ENCODE assay signal across 9 cellular contexts in genomic region chr11:6472934-6473333, GRCh38. TPM values are rescaled to one million over a fixed set of nuclear protein-coding genes. Genes with fewer than 3 reads are reported as not detected.
DNase-seq lines count a peak whose midpoint lies in the region; ATAC-seq, FAIRE-seq and TF ChIP-seq lines count a peak whose summit lies in the region.
"Had no signal": no experiment of that assay in that cellular context is flagged by ENCODE, and none has a peak within 500 bp of the region (broad histone marks: within the 10 kb centered on the region; RNA-seq: fewer than 3 reads in every experiment).

No MANE protein-coding gene starts in this region.

- H3K9ac ChIP-seq in mammary epithelial cell (ENCODE audit: insufficient read depth, low read length) (no peak overlapping the region), muscle layer of colon (ENCODE audit: low read length) (no peak overlapping the region)

- peak overlapping the region in 2 of 3 experiments; percentile 36 to 80 for H3K4me3 ChIP-seq in mammary epithelial cell (replicated peaks in 1 of 3; ENCODE audit: insufficient read depth in 1 of 3, low read depth in 2 of 3, low read length in 3 of 3)
- peak overlapping the region; percentile 56 to 85 for H3K4me3 ChIP-seq in muscle layer of colon (ENCODE audit: low read depth in 1 of 2, low read length in 2 of 2)

- H3K27ac Mint-ChIP-seq in stimulated activated naive CD8-positive, alpha-beta T cell treated with anti-CD3 and anti-CD28 coated beads, Interleukin-15, Interleukin-2, amounts not matched to agents 100 ng/mL and 50 ng/mL, for 24 hours: no peak overlapping the region

- H3K4me3 Mint-ChIP-seq in stimulated activated naive CD8-positive, alpha-beta T cell treated with anti-CD3 and anti-CD28 coated beads, Interleukin-15, Interleukin-2, amounts not matched to agents 100 ng/mL and 50 ng/mL, for 24 hours: peak overlapping the region; percentile 81

- peaks cover 13% of the 10 kb centered on the region for H3K36me3 Mint-ChIP-seq in stimulated activated naive CD8-positive, alpha-beta T cell treated with anti-CD3 and anti-CD28 coated beads, Interleukin-15, Interleukin-2, amounts not matched to agents 100 ng/mL and 50 ng/mL, for 24 hours (ENCODE audit: low read depth)

- no peak for ATAC-seq in stimulated activated naive CD8-positive, alpha-beta T cell treated with anti-CD3 and anti-CD28 coated beads, Interleukin-15, Interleukin-2, amounts not matched to agents 100 U/mL and 50 U/mL, for 24 hours

- no peak for FAIRE-seq in frontal cortex (lab: Jason Lieb, UNC)
- FAIRE-seq: colon had no signal

- H3K27ac ChIP-seq in mammary epithelial cell (ENCODE audit: insufficient read depth, low read depth, low read length) (no peak overlapping the region), muscle layer of colon (ENCODE audit: low read depth, low read length) (peak overlapping the region; percentile 90)

- dilution Hi-C loops in mammary epithelial cell (cut with HindIII; ENCODE audit: low sequenced_read_pairs): no loop called here

- H3K9me3 Mint-ChIP-seq in stimulated activated naive CD8-positive, alpha-beta T cell treated with anti-CD3 and anti-CD28 coated beads, Interleukin-15, Interleukin-2, amounts not matched to agents 100 ng/mL and 50 ng/mL, for 24 hours: no peaks in the 10 kb centered on the region

- BruUV-seq in mammary epithelial cell (replicated peaks; lab: Mats Ljungman, UMichigan): no TSS peak

- H3K9me3 ChIP-seq in mammary epithelial cell (replicated peaks; ENCODE audit: insufficient read depth, low read length) (no peaks in the 10 kb centered on the region), muscle layer of colon (ENCODE audit: low read length) (no peaks in the 10 kb centered on the region)

- H3K4me1 Mint-ChIP-seq in stimulated activated naive CD8-positive, alpha-beta T cell treated with anti-CD3 and anti-CD28 coated beads, Interleukin-15, Interleukin-2, amounts not matched to agents 100 ng/mL and 50 ng/mL, for 24 hours (ENCODE audit: low read depth): peaks cover 12% of the 10 kb centered on the region

- CTCF ChIA-PET in mammary epithelial cell (lab: Charles Lee; ENCODE audit: low non-redundant PET): no interaction called here

- peaks cover 26% of the 10 kb centered on the region for H3K79me2 ChIP-seq in mammary epithelial cell (ENCODE audit: insufficient read depth, low read length)

- in situ Hi-C loops in mammary epithelial cell (cut with MboI; ENCODE audit: low sequenced_read_pairs in 2 of 2): loop anchor here in 1 of 2 donors (10.0 kb wide), 1 partner anchor 142 kb away; the partner anchor contains the start of genes TAF10 and TPP1

- DNase-seq in stimulated activated naive CD8-positive, alpha-beta T cell treated with anti-CD3 and anti-CD28 coated beads, Interleukin-15, Interleukin-2, amounts not matched to agents 100 U/mL and 50 U/mL, for 24 hours: no peak
- DNase-seq in mammary epithelial cell (no peak), Kasumi-1 (lab: John Stamatoyannopoulos, UW) (no peak), NOMO-1 treated with dmso at 0.1 percent for 144 hours (lab: John Stamatoyannopoulos, UW; ENCODE audit: unreplicated experiment) (no peak), frontal cortex (ENCODE audit: low spot score in 2 of 2) (no peak)
- no peak for DNase-seq in activated effector memory CD4-positive, alpha-beta T cell treated with anti-CD3 and anti-CD28 coated beads, Interleukin-2, amount 50 U/mL, for 16 hours

- TF ChIP-seq CTCF in mammary epithelial cell (conservative IDR thresholded peaks at IDR 0.05 in 1 of 2, IDR thresholded peaks at IDR 0.05 in 1 of 2; ENCODE audit: extremely low read depth in 1 of 2, insufficient read depth in 1 of 2, low read depth in 1 of 2, low read length in 2 of 2): no peak

- intact Hi-C loops in mammary epithelial cell (cut with micrococcal nuclease): loop anchor here (5.0 kb wide), 1 partner anchor 129 kb away; the partner anchor contains the start of genes ILK and RRP8

- H3K36me3 ChIP-seq in mammary epithelial cell (ENCODE audit: insufficient read depth, low read length) (peaks cover 5% of the 10 kb centered on the region), muscle layer of colon (ENCODE audit: insufficient read depth, low read length) (peaks cover 15% of the 10 kb centered on the region)

- H3K27me3 ChIP-seq in mammary epithelial cell (ENCODE audit: insufficient read depth, low read length) (no peaks in the 10 kb centered on the region), muscle layer of colon (ENCODE audit: control insufficient read depth in 1 of 2, insufficient read depth in 2 of 2, low read length in 2 of 2) (no peaks in the 10 kb centered on the region)

- peak overlapping the region; percentile 72 for H3K4me2 ChIP-seq in mammary epithelial cell (ENCODE audit: insufficient read depth, low read depth, low read length)

- H2AFZ ChIP-seq in mammary epithelial cell (ENCODE audit: low read depth, low read length): no peak overlapping the region

- H3K4me1 ChIP-seq in mammary epithelial cell (ENCODE audit: insufficient read depth, low read length) (peaks cover 17% of the 10 kb centered on the region), muscle layer of colon (ENCODE audit: insufficient read depth, low read length) (peaks cover 43% of the 10 kb centered on the region)

- no peaks in the 10 kb centered on the region for H4K20me1 ChIP-seq in mammary epithelial cell (ENCODE audit: insufficient read depth, low read length)

- WGBS in mammary epithelial cell (ENCODE audit: low coverage, missing lambda C conversion rate): 0% methylated on average over 1 of the region's 1 CpG

- H3K27me3 Mint-ChIP-seq in stimulated activated naive CD8-positive, alpha-beta T cell treated with anti-CD3 and anti-CD28 coated beads, Interleukin-15, Interleukin-2, amounts not matched to agents 100 ng/mL and 50 ng/mL, for 24 hours: no peaks in the 10 kb centered on the region

RNA-seq across cellular contexts. Expression of gene TRIM3, which starts 0.8 kb away (rescaled TPM):
- total RNA-seq in mammary epithelial cell (10 to 100 TPM in 1 of 2 donors, 1 to 10 TPM in 1; 9.3 to 20.8 TPM), frontal cortex (40.4 TPM)
- polyA plus RNA-seq in mammary epithelial cell: 10.2 TPM
- 17.7 TPM for polyA minus RNA-seq in mammary epithelial cell

RNA-seq across cellular contexts. Expression of gene ARFIP2, which starts 8.2 kb away (rescaled TPM):
- 10 to 100 TPM; 70.5 to 76.2 TPM for total RNA-seq in mammary epithelial cell
- polyA plus RNA-seq in mammary epithelial cell: 79.1 TPM
- polyA minus RNA-seq in mammary epithelial cell: 22.9 TPM
- total RNA-seq in frontal cortex: 25.3 TPM

RNA-seq across cellular contexts. Expression of gene TIMM10B, which starts 8.4 kb away (rescaled TPM):
- 10 to 100 TPM; 36.0 to 42.7 TPM for total RNA-seq in mammary epithelial cell
- 40.4 TPM for polyA plus RNA-seq in mammary epithelial cell
- polyA minus RNA-seq in mammary epithelial cell: 18.1 TPM
- total RNA-seq in frontal cortex: 21.2 TPM

RNA-seq across cellular contexts. Expression of gene DNHD1, which starts 24.1 kb away (rescaled TPM):
- total RNA-seq in mammary epithelial cell (1 to 10 TPM; 5.5 to 9.4 TPM), frontal cortex (2.4 TPM)
- 3.1 TPM for polyA plus RNA-seq in mammary epithelial cell
- 4.0 TPM for polyA minus RNA-seq in mammary epithelial cell

RNA-seq across cellular contexts. Expression of gene HPX, which starts 32.1 kb away (rescaled TPM):
- total RNA-seq in mammary epithelial cell (1 to 10 TPM in 1 of 2 donors, under 1 TPM in 1; 0.83 to 2.0 TPM), frontal cortex (0.82 TPM)
- polyA plus RNA-seq in mammary epithelial cell: 0.53 TPM
- not detected for polyA minus RNA-seq in mammary epithelial cell
